8 cellular contexts compared by ENCODE assay signal in genomic region chr5:160118349-160119141, GRCh38. TPM values are rescaled to one million over a fixed set of nuclear protein-coding genes. Genes with fewer than 3 reads are reported as not detected.
DNase-seq lines count a peak whose midpoint lies in the region; ATAC-seq, FAIRE-seq and TF ChIP-seq lines count a peak whose summit lies in the region.

No MANE protein-coding gene starts in this region.

- H3K27me3 ChIP-seq in right cardiac atrium (ENCODE audit: control insufficient read depth, insufficient read depth) = no peaks in the 10 kb centered on the region
- no peaks in the 10 kb centered on the region for H3K27me3 ChIP-seq in sigmoid colon

- no peaks in the 10 kb centered on the region for H3K4me1 ChIP-seq in right cardiac atrium (ENCODE audit: control insufficient read depth, insufficient read depth, low read length)
- H3K4me1 ChIP-seq in sigmoid colon = peaks cover 0 to 22% (median 11%) of the 10 kb centered on the region in 4 donors

- no peak for TF ChIP-seq EP300 in sigmoid colon (IDR thresholded peaks at IDR 0.05)

- peaks cover 4% of the 10 kb centered on the region for H3K27me3 Mint-ChIP-seq in activated naive CD8-positive, alpha-beta T cell treated with anti-CD3 and anti-CD28 coated beads, Interleukin-2, amount 50 U/mL, for 24 hours

- H3K9me3 Mint-ChIP-seq in activated naive CD8-positive, alpha-beta T cell treated with anti-CD3 and anti-CD28 coated beads, Interleukin-2, amount 50 U/mL, for 24 hours = no peaks in the 10 kb centered on the region

- H3K9ac ChIP-seq in SK-N-MC (ENCODE audit: insufficient read length) = peak overlapping the region; percentile 94

- intact Hi-C loops in right cardiac atrium (cut with DNase I) = loop anchor here in 2 of 4 donors (5.0 to 10.0 kb wide), 2 partner anchors 79 to 94 kb away; no protein-coding TSS in a partner anchor
- intact Hi-C loops in sigmoid colon (cut with DNase I) = loop anchor here (1.0 to 5.0 kb wide), 4 partner anchors 69 to 299 kb away; partner anchors contain the start of genes FAM200C, SLU7 and TTC1

- H3K36me3 Mint-ChIP-seq in activated naive CD8-positive, alpha-beta T cell treated with anti-CD3 and anti-CD28 coated beads, Interleukin-2, amount 50 U/mL, for 24 hours (ENCODE audit: low read depth) = peaks cover 12% of the 10 kb centered on the region

- TF ChIP-seq POLR2A in sigmoid colon (IDR thresholded peaks at IDR 0.05) = peak in 1 of 2 donors; percentile 28

- WGBS in right cardiac atrium = under 1% methylated on average over 79 of the region's 79 CpGs
- 1% methylated on average over 79 of the region's 79 CpGs for WGBS in sigmoid colon, 2 donors

- peak; percentile 15 for ATAC-seq in HG03378 (IDR thresholded peaks at IDR 0.05; ENCODE audit: unreplicated experiment)
- peak; percentile 2 for ATAC-seq in activated naive CD8-positive, alpha-beta T cell treated with anti-CD3 and anti-CD28 coated beads, Interleukin-2, amount 50 U/mL, for 24 hours
- ATAC-seq in right cardiac atrium = peak; percentile 39 to 56

- H3K27ac ChIP-seq in SK-N-MC (peak overlapping the region; percentile 67), right cardiac atrium (ENCODE audit: low read length) (peak overlapping the region; percentile 88), sigmoid colon (peak overlapping the region; percentile 95 to 100 (median 96))

- H3K4me3 Mint-ChIP-seq in activated naive CD8-positive, alpha-beta T cell treated with anti-CD3 and anti-CD28 coated beads, Interleukin-2, amount 50 U/mL, for 24 hours = peak overlapping the region; percentile 90

- FAIRE-seq in GM19239 (lab: Jason Lieb, UNC) = peak; percentile 28

- peak overlapping the region; percentile 94 for H3K4me3 ChIP-seq in SK-N-MC
- H3K4me3 ChIP-seq in right cardiac atrium (ENCODE audit: low read length) = peak overlapping the region; percentile 68
- peak overlapping the region; percentile 90 to 99 (median 93) for H3K4me3 ChIP-seq in sigmoid colon

- peaks cover 19% of the 10 kb centered on the region for H3K4me1 Mint-ChIP-seq in activated naive CD8-positive, alpha-beta T cell treated with anti-CD3 and anti-CD28 coated beads, Interleukin-2, amount 50 U/mL, for 24 hours

- TF ChIP-seq CTCF in sigmoid colon (IDR thresholded peaks at IDR 0.05) = no peak

- DNase-seq in Ammon's horn (ENCODE audit: low spot score) (peak; percentile 28), GM19239 (ENCODE audit: insufficient read length, low spot score) (peak; percentile 33), SK-N-MC (ENCODE audit: low read depth, low spot score) (no peak), right cardiac atrium (peak; percentile 64 to 83 (median 83)), sigmoid colon (peak; percentile 85), NCI-H510A (lab: John Stamatoyannopoulos, UW) (no peak)
- DNase-seq in activated naive CD8-positive, alpha-beta T cell treated with anti-CD3 and anti-CD28 coated beads, Interleukin-2, amount 50 U/mL, for 24 hours = peak; percentile 47

- H3K27ac Mint-ChIP-seq in activated naive CD8-positive, alpha-beta T cell treated with anti-CD3 and anti-CD28 coated beads, Interleukin-2, amount 50 U/mL, for 24 hours = peak overlapping the region; percentile 59

- H3K9me3 ChIP-seq in SK-N-MC (ENCODE audit: low read depth, low read length) = no peaks in the 10 kb centered on the region
- no peaks in the 10 kb centered on the region for H3K9me3 ChIP-seq in right cardiac atrium (ENCODE audit: control insufficient read depth, low read length)
- H3K9me3 ChIP-seq in sigmoid colon = no peaks in the 10 kb centered on the region

- H3K36me3 ChIP-seq in SK-N-MC (ENCODE audit: insufficient read depth, low read length) (peaks cover 14% of the 10 kb centered on the region), sigmoid colon (peaks cover 0 to 39% (median 0%) of the 10 kb centered on the region in 4 donors)

RNA-seq across cellular contexts. Expression of gene PWWP2A, which starts 0.7 kb away (rescaled TPM):
- total RNA-seq in right cardiac atrium (10 to 100 TPM; 11.6 to 18.2 (median 14.4) TPM), sigmoid colon (10 to 100 TPM; 24.8 to 33.2 (median 29.1) TPM)
- polyA plus RNA-seq in right cardiac atrium (4.5 TPM), sigmoid colon (10 to 100 TPM in 1 of 3 donors, 1 to 10 TPM in 2; 9.0 to 12.2 (median 9.7) TPM)

Comparison
In these comparisons a context has a peak if more than half of its experiments do, and no peak if none do; other contexts are left out.
1. DNase-seq: peak in Ammon's horn (single experiment), GM19239 (single experiment), activated naive CD8-positive, alpha-beta T cell treated with anti-CD3 and anti-CD28 coated beads, Interleukin-2, amount 50 U/mL, for 24 hours (single experiment), right cardiac atrium (3 of 3) and sigmoid colon (single experiment); none in SK-N-MC (single experiment) and NCI-H510A (single experiment).
2. Peak in every context shown above with its lines, with median percentiles within 50 percentile points of each other: ATAC-seq, H3K27ac ChIP-seq and H3K4me3 ChIP-seq.